ENCODE assay signal across 37 cellular contexts in genomic region chr17:42866216-42866615, GRCh38. TPM values are rescaled to one million over a fixed set of nuclear protein-coding genes. Genes with fewer than 3 reads are reported as not detected.
"Had no signal": no experiment of that assay in that cellular context is flagged by ENCODE, and none has a peak within 500 bp of the region (broad histone marks: within the 10 kb centered on the region; RNA-seq: fewer than 3 reads in every experiment).

No MANE protein-coding gene starts in this region.

- ATAC-seq: activated CD4-positive, alpha-beta T cell treated with anti-CD3 and anti-CD28 coated beads for 36 hours; activated CD8-positive, alpha-beta memory T cell treated with anti-CD3 and anti-CD28 coated beads, Interleukin-2, amount 10 ng/mL, durations not matched to agents 7 days and 5 days; activated CD8-positive, alpha-beta T cell treated with anti-CD3 and anti-CD28 coated beads, Interleukin-2, amount 10 ng/mL, durations not matched to agents 7 days and 5 days; foreskin keratinocyte; gastrocnemius medialis; heart left ventricle; T-cell had no signal

- H3K27me3 ChIP-seq: ascending aorta, breast epithelium, cardiac muscle cell, colonic mucosa, esophagus muscularis mucosa, gastrocnemius medialis, heart left ventricle had no signal

- H3K27ac ChIP-seq: ascending aorta, breast epithelium, cardiac muscle cell, colonic mucosa, foreskin keratinocyte, gastrocnemius medialis, heart left ventricle, WERI-Rb-1 had no signal

- H3K4me3 ChIP-seq: ascending aorta, breast epithelium, cardiac muscle cell, colonic mucosa, esophagus muscularis mucosa, gastrocnemius medialis, heart left ventricle had no signal

- H3K27me3 Mint-ChIP-seq: activated naive CD4-positive, alpha-beta T cell treated with anti-CD3 and anti-CD28 coated beads, Interleukin-2, amount 50 U/mL, for 24 hours had no signal

- H3K4me1 Mint-ChIP-seq: activated CD4-positive, alpha-beta T cell treated with anti-CD3 and anti-CD28 coated beads for 36 hours; activated CD4-positive, alpha-beta T cell treated with anti-CD3 and anti-CD28 coated beads, Interleukin-2, amount 10 ng/mL, durations not matched to agents 24 days and 14 days; activated CD8-positive, alpha-beta memory T cell treated with anti-CD3 and anti-CD28 coated beads, Interleukin-2, amount 10 ng/mL, durations not matched to agents 7 days and 5 days; activated naive CD4-positive, alpha-beta T cell treated with anti-CD3 and anti-CD28 coated beads, Interleukin-2, amount 50 U/mL, for 24 hours; activated naive CD8-positive, alpha-beta T cell treated with anti-CD3 and anti-CD28 coated beads for 36 hours; T-cell had no signal

- H3K9me3 Mint-ChIP-seq: activated CD4-positive, alpha-beta T cell treated with anti-CD3 and anti-CD28 coated beads, Interleukin-2, amount 10 ng/mL, durations not matched to agents 24 days and 14 days; activated naive CD4-positive, alpha-beta T cell treated with anti-CD3 and anti-CD28 coated beads, Interleukin-2, amount 50 U/mL, for 24 hours; activated naive CD8-positive, alpha-beta T cell treated with anti-CD3 and anti-CD28 coated beads for 36 hours; activated T-helper 1 cell treated with anti-CD3 and anti-CD28 coated beads, Interleukin-12 subunit alpha, Interleukin-12 subunit beta, Interleukin-2, Interleukin-4 antibody, amounts not matched to agents 30 ng/mL and 10 ng/mL and 1 ng/mL, durations not matched to agents 14 hours and 24 hours and 36 hours; T-helper 1 cell treated with Interleukin-12 subunit alpha and Interleukin-12 subunit beta and Interleukin-4 antibody, amounts not matched to agents 30 μg/mL and 1 μg/mL, for 36 hours; T-helper 2 cell treated with Interferon-gamma antibody and Interleukin-4, amounts not matched to agents 5 μg/mL and 100 μg/mL, for 36 hours had no signal

- H3K9me3 ChIP-seq: ascending aorta, breast epithelium, colonic mucosa, esophagus muscularis mucosa, gastrocnemius medialis had no signal

- H3K36me3 ChIP-seq: breast epithelium, cardiac muscle cell, colonic mucosa, gastrocnemius medialis, heart left ventricle, WERI-Rb-1 had no signal

- DNase-seq: activated CD4-positive, alpha-beta memory T cell treated with anti-CD3 and anti-CD28 coated beads for 36 hours; activated CD4-positive, alpha-beta T cell treated with anti-CD3 and anti-CD28 coated beads for 36 hours; activated CD4-positive, alpha-beta T cell treated with anti-CD3 and anti-CD28 coated beads, Interleukin-2, amount 10 ng/mL, durations not matched to agents 24 days and 14 days; activated CD4-positive, CD25-positive, alpha-beta regulatory T cell; activated CD4-positive, CD25-positive, alpha-beta regulatory T cell treated with anti-CD3 and anti-CD28 coated beads, Interleukin-2, amount 50 U/mL, for 72 hours; activated CD8-positive, alpha-beta memory T cell treated with anti-CD3 and anti-CD28 coated beads, Interleukin-2, amount 10 ng/mL, durations not matched to agents 7 days and 5 days; activated CD8-positive, alpha-beta memory T cell treated with anti-CD3 and anti-CD28 coated beads, Interleukin-2, amount 50 U/mL, for 4 hours; activated CD8-positive, alpha-beta T cell treated with anti-CD3 and anti-CD28 coated beads, Interleukin-2, amount 10 ng/mL, durations not matched to agents 7 days and 5 days; activated effector memory CD4-positive, alpha-beta T cell treated with anti-CD3 and anti-CD28 coated beads, Interleukin-2, amount 50 U/mL, for 16 hours; activated naive CD4-positive, alpha-beta T cell treated with anti-CD3 and anti-CD28 coated beads for 36 hours; activated naive CD8-positive, alpha-beta T cell treated with anti-CD3 and anti-CD28 coated beads for 36 hours; activated T-cell treated with anti-CD3 and anti-CD28 coated beads, Interleukin-2, amount 50 U/mL, for 1 hour; activated T-cell treated with anti-CD3 and anti-CD28 coated beads, Interleukin-2, amount 50 U/mL, for 48 hours; central memory CD4-positive, alpha-beta T cell; cerebellar nuclear complex; colonic mucosa; effector memory CD4-positive, alpha-beta T cell; erythroblast; foreskin keratinocyte; gastrocnemius medialis; glutamatergic neuron; T-cell; T1000; WERI-Rb-1 had no signal

- H3K4me3 Mint-ChIP-seq: activated CD4-positive, alpha-beta memory T cell treated with anti-CD3 and anti-CD28 coated beads for 36 hours; activated CD4-positive, alpha-beta T cell treated with anti-CD3 and anti-CD28 coated beads for 36 hours; activated CD4-positive, alpha-beta T cell treated with anti-CD3 and anti-CD28 coated beads, Interleukin-2, amount 10 ng/mL, durations not matched to agents 24 days and 14 days; activated CD8-positive, alpha-beta memory T cell treated with anti-CD3 and anti-CD28 coated beads, Interleukin-2, amount 10 ng/mL, durations not matched to agents 7 days and 5 days; activated CD8-positive, alpha-beta T cell treated with anti-CD3 and anti-CD28 coated beads, Interleukin-2, amount 10 ng/mL, durations not matched to agents 7 days and 5 days; activated naive CD4-positive, alpha-beta T cell treated with anti-CD3 and anti-CD28 coated beads for 36 hours; activated naive CD4-positive, alpha-beta T cell treated with anti-CD3 and anti-CD28 coated beads, Interleukin-2, amount 50 U/mL, for 24 hours; activated naive CD8-positive, alpha-beta T cell treated with anti-CD3 and anti-CD28 coated beads for 36 hours; activated T-helper 1 cell treated with anti-CD3 and anti-CD28 coated beads, Interleukin-12 subunit alpha, Interleukin-12 subunit beta, Interleukin-2, Interleukin-4 antibody, amounts not matched to agents 30 ng/mL and 10 ng/mL and 1 ng/mL, durations not matched to agents 14 hours and 24 hours and 36 hours; brain; T-cell; T-helper 1 cell treated with Interleukin-12 subunit alpha and Interleukin-12 subunit beta and Interleukin-4 antibody, amounts not matched to agents 30 μg/mL and 1 μg/mL, for 36 hours; T-helper 2 cell treated with Interferon-gamma antibody and Interleukin-4, amounts not matched to agents 5 μg/mL and 100 μg/mL, for 36 hours had no signal

- H3K27ac Mint-ChIP-seq: activated CD4-positive, alpha-beta memory T cell treated with anti-CD3 and anti-CD28 coated beads for 36 hours; activated CD4-positive, alpha-beta T cell treated with anti-CD3 and anti-CD28 coated beads for 36 hours; activated CD4-positive, alpha-beta T cell treated with anti-CD3 and anti-CD28 coated beads, Interleukin-2, amount 10 ng/mL, durations not matched to agents 24 days and 14 days; activated CD8-positive, alpha-beta memory T cell treated with anti-CD3 and anti-CD28 coated beads, Interleukin-2, amount 10 ng/mL, durations not matched to agents 7 days and 5 days; activated CD8-positive, alpha-beta T cell treated with anti-CD3 and anti-CD28 coated beads, Interleukin-2, amount 10 ng/mL, durations not matched to agents 7 days and 5 days; activated naive CD4-positive, alpha-beta T cell treated with anti-CD3 and anti-CD28 coated beads for 36 hours; activated naive CD4-positive, alpha-beta T cell treated with anti-CD3 and anti-CD28 coated beads, Interleukin-2, amount 50 U/mL, for 24 hours; activated naive CD8-positive, alpha-beta T cell treated with anti-CD3 and anti-CD28 coated beads for 36 hours; activated T-helper 1 cell treated with anti-CD3 and anti-CD28 coated beads, Interleukin-12 subunit alpha, Interleukin-12 subunit beta, Interleukin-2, Interleukin-4 antibody, amounts not matched to agents 30 ng/mL and 10 ng/mL and 1 ng/mL, durations not matched to agents 14 hours and 24 hours and 36 hours; activated T-helper 2 cell treated with anti-CD3 and anti-CD28 coated beads, Interferon-gamma antibody, Interleukin-2, Interleukin-4, amounts not matched to agents 10 μg/mL and 5 μg/mL and 100 μg/mL, durations not matched to agents 14 hours and 24 hours and 36 hours; brain; T-cell; T-helper 1 cell treated with Interleukin-12 subunit alpha and Interleukin-12 subunit beta and Interleukin-4 antibody, amounts not matched to agents 30 μg/mL and 1 μg/mL, for 36 hours; T-helper 2 cell treated with Interferon-gamma antibody and Interleukin-4, amounts not matched to agents 5 μg/mL and 100 μg/mL, for 36 hours had no signal

- H3K4me1 ChIP-seq: ascending aorta, breast epithelium, colonic mucosa, foreskin keratinocyte, gastrocnemius medialis had no signal

- H3K36me3 Mint-ChIP-seq: activated CD4-positive, alpha-beta memory T cell treated with anti-CD3 and anti-CD28 coated beads for 36 hours; activated CD8-positive, alpha-beta memory T cell treated with anti-CD3 and anti-CD28 coated beads, Interleukin-2, amount 10 ng/mL, durations not matched to agents 7 days and 5 days; activated naive CD4-positive, alpha-beta T cell treated with anti-CD3 and anti-CD28 coated beads, Interleukin-2, amount 50 U/mL, for 24 hours; activated naive CD8-positive, alpha-beta T cell treated with anti-CD3 and anti-CD28 coated beads for 36 hours; brain; T-cell had no signal

RNA-seq across cellular contexts. Expression of gene AOC2, which starts 21.8 kb away (rescaled TPM):
- total RNA-seq: ascending aorta had no signal

RNA-seq across cellular contexts. Expression of gene G6PC1, which starts 34.4 kb away (rescaled TPM):
- total RNA-seq: activated CD4-positive, alpha-beta memory T cell treated with anti-CD3 and anti-CD28 coated beads for 36 hours; activated CD4-positive, alpha-beta T cell treated with anti-CD3 and anti-CD28 coated beads for 36 hours; activated CD4-positive, alpha-beta T cell treated with anti-CD3 and anti-CD28 coated beads, Interleukin-2, amount 10 ng/mL, durations not matched to agents 24 days and 14 days; activated CD8-positive, alpha-beta memory T cell treated with anti-CD3 and anti-CD28 coated beads for 36 hours; activated CD8-positive, alpha-beta memory T cell treated with anti-CD3 and anti-CD28 coated beads, Interleukin-2, amount 10 ng/mL, durations not matched to agents 7 days and 5 days; activated CD8-positive, alpha-beta T cell treated with anti-CD3 and anti-CD28 coated beads, Interleukin-2, amount 10 ng/mL, durations not matched to agents 7 days and 5 days; activated naive CD4-positive, alpha-beta T cell treated with anti-CD3 and anti-CD28 coated beads for 36 hours; activated naive CD8-positive, alpha-beta T cell treated with anti-CD3 and anti-CD28 coated beads for 36 hours; activated T-helper 1 cell treated with anti-CD3 and anti-CD28 coated beads, Interleukin-12 subunit alpha, Interleukin-12 subunit beta, Interleukin-2, Interleukin-4 antibody, amounts not matched to agents 30 ng/mL and 10 ng/mL and 1 ng/mL, durations not matched to agents 14 hours and 24 hours and 36 hours; activated T-helper 2 cell treated with anti-CD3 and anti-CD28 coated beads, Interferon-gamma antibody, Interleukin-2, Interleukin-4, amounts not matched to agents 10 μg/mL and 5 μg/mL and 100 μg/mL, durations not matched to agents 14 hours and 24 hours and 36 hours; ascending aorta; breast epithelium; cardiac muscle cell; dermis microvascular lymphatic vessel endothelial cell; foreskin keratinocyte; heart left ventricle had no signal
